10 cellular contexts compared by ENCODE assay signal in the genomic region with DNA sequence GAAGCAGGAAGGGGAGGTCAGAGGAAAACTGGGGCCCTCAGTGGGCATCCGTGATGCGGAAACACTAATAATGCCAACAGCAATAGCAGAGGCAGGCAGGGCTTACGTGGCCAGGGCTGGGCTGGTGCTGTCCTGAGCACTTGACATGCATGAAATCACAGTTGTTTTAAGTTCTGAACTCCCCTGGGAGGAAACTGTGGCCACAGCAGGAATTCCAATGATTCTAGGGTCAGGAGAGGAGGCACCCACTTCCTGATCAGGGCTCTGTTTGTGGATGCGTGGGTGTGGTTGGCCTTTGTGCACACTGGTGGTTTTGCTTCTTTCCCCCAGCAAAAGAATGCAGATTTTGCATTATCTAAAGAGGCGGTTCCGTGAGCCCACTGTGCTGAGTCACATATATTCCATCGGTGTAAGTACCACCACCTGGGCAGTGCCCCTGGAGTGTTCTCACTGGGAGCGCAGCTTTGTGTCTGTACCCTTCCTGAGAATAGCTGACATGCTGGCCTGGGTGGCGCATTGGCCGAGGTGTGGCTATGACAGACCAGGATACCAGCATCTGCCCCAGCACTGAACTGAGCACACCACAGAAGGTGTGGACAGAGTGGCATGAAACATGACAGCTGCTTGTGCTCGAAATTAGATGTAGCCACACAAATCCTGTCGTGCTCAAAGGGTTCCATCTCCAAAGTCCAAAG.
DNase-seq lines count a peak whose midpoint lies in the region; ATAC-seq, FAIRE-seq and TF ChIP-seq lines count a peak whose summit lies in the region.
"Had no signal": no experiment of that assay in that cellular context is flagged by ENCODE, and none has a peak within 500 bp of the region (broad histone marks: within the 10 kb centered on the region; RNA-seq: fewer than 3 reads in every experiment).

No MANE protein-coding gene starts in this region.

- peak; percentile 77 for DNase-seq in A673 (ENCODE audit: low spot score)
- DNase-seq in HTR-8/SVneo (ENCODE audit: insufficient read length, low spot score), result peak; percentile 85
- peak; percentile 90 for DNase-seq in dedifferentiated amniotic fluid mesenchymal stem cell (ENCODE audit: extremely low spot score)
- peak; percentile 79 to 85 (median 81) for DNase-seq in mucosa of descending colon
- DNase-seq in erythroblast (lab: John Stamatoyannopoulos, UW), result no peak
- DNase-seq: CD4-positive, CD25-positive, alpha-beta regulatory T cell had no signal

- intact Hi-C loops in A673 (cut with micrococcal nuclease; ENCODE audit: unreplicated experiment) (no loop called here), mucosa of descending colon (cut with DNase I, micrococcal nuclease) (no loop called here)

- H3K9me3 ChIP-seq in A673 (ENCODE audit: low read depth, low read length, poor library complexity, severe bottlenecking), result no peaks in the 10 kb centered on the region
- H3K9me3 ChIP-seq in mucosa of descending colon, result no peaks in the 10 kb centered on the region

- no peak for TF ChIP-seq CTCF in A673 (conservative IDR thresholded peaks at IDR 0.05; ENCODE audit: low read depth, low read length)
- no peak for TF ChIP-seq CTCF in mucosa of descending colon (IDR thresholded peaks at IDR 0.05)

- peaks cover 13% of the 10 kb centered on the region for H3K4me1 ChIP-seq in A673 (ENCODE audit: insufficient read depth, low read length, poor library complexity, severe bottlenecking)
- peaks cover 52% of the 10 kb centered on the region for H3K4me1 ChIP-seq in mucosa of descending colon (ENCODE audit: low read depth)

- no peak overlapping the region for H3K4me3 ChIP-seq in A673 (ENCODE audit: low read depth, low read length, poor library complexity, severe bottlenecking)
- H3K4me3 ChIP-seq in mucosa of descending colon, result no peak overlapping the region

- ATAC-seq in mucosa of descending colon, result peak; percentile 73
- no peak for ATAC-seq in GM19397 (IDR thresholded peaks at IDR 0.05; ENCODE audit: unreplicated experiment)
- no peak for ATAC-seq in HG02970 (IDR thresholded peaks at IDR 0.05; ENCODE audit: low FRiP score, unreplicated experiment)
- ATAC-seq in HG02973 (IDR thresholded peaks at IDR 0.05; ENCODE audit: unreplicated experiment), result no peak

- H3K36me3 ChIP-seq in A673 (ENCODE audit: insufficient read depth, low read length, poor library complexity, severe bottlenecking), result no peaks in the 10 kb centered on the region
- no peaks in the 10 kb centered on the region for H3K36me3 ChIP-seq in mucosa of descending colon (ENCODE audit: low read depth)

- peak; percentile 95 for FAIRE-seq in HTR-8/SVneo (lab: Jason Lieb, UNC)
- FAIRE-seq: endometrium had no signal

- H3K27me3 ChIP-seq in A673 (replicated peaks; ENCODE audit: insufficient read depth, low read depth, low read length, poor library complexity), result no peaks in the 10 kb centered on the region

- TF ChIP-seq POLR2A in erythroblast (IDR thresholded peaks at IDR 0.05; ENCODE audit: low read length), result no peak

- POLR2A ChIA-PET in A673 (lab: Charles Lee; ENCODE audit: low non-redundant PET), result no interaction called here

- BruUV-seq in A673 (replicated peaks; lab: Mats Ljungman, UMichigan), result no TSS peak

- CTCF ChIA-PET in A673 (lab: Charles Lee), result no interaction called here

- no peak overlapping the region for H3K27ac ChIP-seq in A673 (ENCODE audit: low read depth, low read length, poor library complexity, severe bottlenecking)

Comparison
In these comparisons a context has a peak if more than half of its experiments do, and no peak if none do; other contexts are left out.
1. DNase-seq: peak in A673 (single experiment), HTR-8/SVneo (single experiment), dedifferentiated amniotic fluid mesenchymal stem cell (single experiment) and mucosa of descending colon (3 of 3); none in erythroblast (0 of 2).